Comparison of ENCODE assay signal across 8 cellular contexts in genomic region chr10:62817120-62817762, GRCh38. TPM values are rescaled to one million over a fixed set of nuclear protein-coding genes. Genes with fewer than 3 reads are reported as not detected.
DNase-seq lines count a peak whose midpoint lies in the region; ATAC-seq and TF ChIP-seq lines count a peak whose summit lies in the region.

No MANE protein-coding gene starts in this region.

- H3K9ac ChIP-seq in MM.1S (ENCODE audit: low read length): peak overlapping the region; percentile 75

- no peak for TF ChIP-seq CTCF in MM.1S (IDR thresholded peaks at IDR 0.05; ENCODE audit: low read length)
- no peak for TF ChIP-seq CTCF in foreskin keratinocyte (conservative IDR thresholded peaks at IDR 0.05)
- TF ChIP-seq CTCF in omental fat pad (IDR thresholded peaks at IDR 0.05): no peak

- no peaks in the 10 kb centered on the region for H3K79me2 ChIP-seq in MM.1S (ENCODE audit: low read length)

- H3K9me3 Mint-ChIP-seq in activated T-helper 1 cell treated with anti-CD3 and anti-CD28 coated beads, Interleukin-12 subunit alpha, Interleukin-12 subunit beta, Interleukin-2, Interleukin-4 antibody, amounts not matched to agents 30 ng/mL and 10 ng/mL and 1 ng/mL, durations not matched to agents 14 hours and 24 hours and 36 hours: no peaks in the 10 kb centered on the region

- peaks cover 41% of the 10 kb centered on the region for H3K27me3 Mint-ChIP-seq in activated T-helper 1 cell treated with anti-CD3 and anti-CD28 coated beads, Interleukin-12 subunit alpha, Interleukin-12 subunit beta, Interleukin-2, Interleukin-4 antibody, amounts not matched to agents 30 ng/mL and 10 ng/mL and 1 ng/mL, durations not matched to agents 14 hours and 24 hours and 36 hours (ENCODE audit: insufficient read depth)

- peaks cover 51% of the 10 kb centered on the region for H3K4me1 Mint-ChIP-seq in activated T-helper 1 cell treated with anti-CD3 and anti-CD28 coated beads, Interleukin-12 subunit alpha, Interleukin-12 subunit beta, Interleukin-2, Interleukin-4 antibody, amounts not matched to agents 30 ng/mL and 10 ng/mL and 1 ng/mL, durations not matched to agents 14 hours and 24 hours and 36 hours (ENCODE audit: low read depth)

- no peaks in the 10 kb centered on the region for H4K20me1 ChIP-seq in MM.1S (ENCODE audit: insufficient read depth, low read length)

- H3K4me1 ChIP-seq in MM.1S (ENCODE audit: low read length): peaks cover 8% of the 10 kb centered on the region; the same call in 1 of the 2 replicates
- no peaks in the 10 kb centered on the region for H3K4me1 ChIP-seq in foreskin keratinocyte
- no peaks in the 10 kb centered on the region for H3K4me1 ChIP-seq in urinary bladder (ENCODE audit: insufficient read depth)

- intact Hi-C loops in activated T-helper 1 cell treated with anti-CD3 and anti-CD28 coated beads, Interleukin-12 subunit alpha, Interleukin-12 subunit beta, Interleukin-2, Interleukin-4 antibody, amounts not matched to agents 30 ng/mL and 10 ng/mL and 1 ng/mL, durations not matched to agents 14 hours and 24 hours and 36 hours (cut with micrococcal nuclease): loop anchor here (1.0 to 10.0 kb wide), 8 partner anchors 252 to 912 kb away; partner anchors contain the start of genes ARID5B and REEP3

- peaks cover 37% of the 10 kb centered on the region for H3K36me3 Mint-ChIP-seq in activated T-helper 1 cell treated with anti-CD3 and anti-CD28 coated beads, Interleukin-12 subunit alpha, Interleukin-12 subunit beta, Interleukin-2, Interleukin-4 antibody, amounts not matched to agents 30 ng/mL and 10 ng/mL and 1 ng/mL, durations not matched to agents 14 hours and 24 hours and 36 hours (ENCODE audit: low read depth)

- peak; percentile 15 for ATAC-seq in GM21619 (IDR thresholded peaks at IDR 0.05; ENCODE audit: unreplicated experiment)
- peak; percentile 5 for ATAC-seq in foreskin keratinocyte
- peak; percentile 35 for ATAC-seq in omental fat pad (ENCODE audit: low FRiP score)

- H2AFZ ChIP-seq in MM.1S (ENCODE audit: low read length): peak overlapping the region; percentile 41

- peak overlapping the region; percentile 98 for H3K4me3 Mint-ChIP-seq in activated T-helper 1 cell treated with anti-CD3 and anti-CD28 coated beads, Interleukin-12 subunit alpha, Interleukin-12 subunit beta, Interleukin-2, Interleukin-4 antibody, amounts not matched to agents 30 ng/mL and 10 ng/mL and 1 ng/mL, durations not matched to agents 14 hours and 24 hours and 36 hours

- peak; percentile 17 for DNase-seq in COR-L47 (lab: John Stamatoyannopoulos, UW)
- no peak for DNase-seq in MM.1S
- peak; percentile 50 for DNase-seq in activated T-helper 1 cell treated with anti-CD3 and anti-CD28 coated beads, Interleukin-12 subunit alpha, Interleukin-12 subunit beta, Interleukin-2, Interleukin-4 antibody, amounts not matched to agents 30 ng/mL and 10 ng/mL and 1 ng/mL, durations not matched to agents 14 hours and 24 hours and 36 hours (ENCODE audit: low spot score)
- DNase-seq in foreskin keratinocyte: peak; percentile 18 to 37
- peak; percentile 29 for DNase-seq in omental fat pad (ENCODE audit: low spot score)
- DNase-seq in OCI-M1 (lab: John Stamatoyannopoulos, UW): no peak

- H3K27ac ChIP-seq in MM.1S (ENCODE audit: low read length) (peak overlapping the region; percentile 72), foreskin keratinocyte (no peak overlapping the region), urinary bladder (ENCODE audit: low read depth) (no peak overlapping the region)

- H3K9me2 ChIP-seq in MM.1S (replicated peaks; ENCODE audit: insufficient read depth, low read length): no peaks in the 10 kb centered on the region

- H3F3A ChIP-seq in MM.1S (ENCODE audit: insufficient read depth, low read length): peaks cover 12% of the 10 kb centered on the region

- peak overlapping the region; percentile 98 for H3K4me2 ChIP-seq in MM.1S (ENCODE audit: low read depth, low read length)

- peak overlapping the region; percentile 98 for H3K27ac Mint-ChIP-seq in activated T-helper 1 cell treated with anti-CD3 and anti-CD28 coated beads, Interleukin-12 subunit alpha, Interleukin-12 subunit beta, Interleukin-2, Interleukin-4 antibody, amounts not matched to agents 30 ng/mL and 10 ng/mL and 1 ng/mL, durations not matched to agents 14 hours and 24 hours and 36 hours

- H3K4me3 ChIP-seq in MM.1S (ENCODE audit: low read length) (peak overlapping the region; percentile 82), urinary bladder (ENCODE audit: low read depth, low read length) (peak overlapping the region; percentile 76)

- H3K27me3 ChIP-seq in MM.1S (replicated peaks; ENCODE audit: insufficient read depth, low read length) (peaks cover 20% of the 10 kb centered on the region), foreskin keratinocyte (peaks cover 78% of the 10 kb centered on the region)

- under 1% methylated on average over 49 of the region's 49 CpGs for whole genome bisulfite sequencing in urinary bladder

- H3K36me3 ChIP-seq in MM.1S (replicated peaks; ENCODE audit: insufficient read depth, low read length) (no peaks in the 10 kb centered on the region), urinary bladder (ENCODE audit: insufficient read depth) (no peaks in the 10 kb centered on the region)

- H3K9me3 ChIP-seq in MM.1S (replicated peaks; ENCODE audit: insufficient read depth, low read length): no peaks in the 10 kb centered on the region

RNA-seq across cellular contexts. Expression of gene EGR2, which starts 1.1 kb away (rescaled TPM):
- 268 and 282 TPM in 2 replicates for total RNA-seq in activated T-helper 1 cell treated with anti-CD3 and anti-CD28 coated beads, Interleukin-12 subunit alpha, Interleukin-12 subunit beta, Interleukin-2, Interleukin-4 antibody, amounts not matched to agents 30 ng/mL and 10 ng/mL and 1 ng/mL, durations not matched to agents 14 hours and 24 hours and 36 hours
- 0.03 TPM in 1 of 2 replicates, not detected in the other for total RNA-seq in foreskin keratinocyte
- 0.06 TPM in 1 of 2 replicates, not detected in the other for polyA plus RNA-seq in foreskin keratinocyte
- 10 to 100 TPM in 1 of 4 donors, 1 to 10 TPM in 3; 5.0 to 11.6 (median 5.7) TPM for total RNA-seq in omental fat pad
- 2.3 TPM for total RNA-seq in urinary bladder
- 5.3 TPM for polyA plus RNA-seq in urinary bladder

RNA-seq across cellular contexts. Expression of gene ADO, which starts 12.7 kb away (rescaled TPM):
- 52.3 and 55.8 TPM in 2 replicates for total RNA-seq in activated T-helper 1 cell treated with anti-CD3 and anti-CD28 coated beads, Interleukin-12 subunit alpha, Interleukin-12 subunit beta, Interleukin-2, Interleukin-4 antibody, amounts not matched to agents 30 ng/mL and 10 ng/mL and 1 ng/mL, durations not matched to agents 14 hours and 24 hours and 36 hours
- total RNA-seq in foreskin keratinocyte (15.0 and 16.2 TPM in 2 replicates), omental fat pad (10 to 100 TPM; 16.6 to 28.5 (median 20.6) TPM), urinary bladder (26.3 TPM)
- polyA plus RNA-seq in foreskin keratinocyte (8.2 and 9.0 TPM in 2 replicates), urinary bladder (16.4 TPM)

Comparison
In these comparisons a context has a peak if more than half of its experiments do, and no peak if none do; other contexts are left out.
1. DNase-seq: peak in COR-L47 (single experiment), activated T-helper 1 cell treated with anti-CD3 and anti-CD28 coated beads, Interleukin-12 subunit alpha, Interleukin-12 subunit beta, Interleukin-2, Interleukin-4 antibody, amounts not matched to agents 30 ng/mL and 10 ng/mL and 1 ng/mL, durations not matched to agents 14 hours and 24 hours and 36 hours (single experiment), foreskin keratinocyte (2 of 2) and omental fat pad (single experiment); none in MM.1S (single experiment) and OCI-M1 (single experiment).
2. RNA of gene EGR2, which starts 1.1 kb away (total RNA-seq): 268 to 282 TPM in activated T-helper 1 cell treated with anti-CD3 and anti-CD28 coated beads, Interleukin-12 subunit alpha, Interleukin-12 subunit beta, Interleukin-2, Interleukin-4 antibody, amounts not matched to agents 30 ng/mL and 10 ng/mL and 1 ng/mL, durations not matched to agents 14 hours and 24 hours and 36 hours; 5.0 to 11.6 TPM in omental fat pad, 2.3 TPM in urinary bladder (single experiment) and 0.03 TPM in foreskin keratinocyte; every median in the first group is over 10 times any median in the second.
3. Peak in every context shown above with its lines, with median percentiles within 50 percentile points of each other: ATAC-seq.